In genomic region chr15:64702816-64703631, GRCh38 we compare ENCODE assay signal across 8 cellular contexts.
DNase-seq lines count a peak whose midpoint lies in the region; ATAC-seq, FAIRE-seq and TF ChIP-seq lines count a peak whose summit lies in the region.

No MANE protein-coding gene starts in this region.

- H3K9me3 ChIP-seq in astrocyte (ENCODE audit: insufficient read depth, low read depth, low read length) (no peaks in the 10 kb centered on the region), aorta (ENCODE audit: control insufficient read depth, low read length) (no peaks in the 10 kb centered on the region)

- TF ChIP-seq POLR2A in GM15510 (IDR thresholded peaks at IDR 0.05; ENCODE audit: borderline replicate concordance, extremely low read depth, insufficient read length), result peak; percentile 89

- no peak for FAIRE-seq in astrocyte (lab: Jason Lieb, UNC)

- H3K27me3 Mint-ChIP-seq in astrocyte (ENCODE audit: low read depth, unreplicated experiment), result no peaks in the 10 kb centered on the region

- H3K27ac Mint-ChIP-seq in astrocyte (ENCODE audit: unreplicated experiment), result peak overlapping the region; percentile 37

- H3K36me3 ChIP-seq in astrocyte (ENCODE audit: insufficient read depth, low read length) (no peaks in the 10 kb centered on the region), aorta (ENCODE audit: control insufficient read depth in 1 of 2, insufficient read depth in 2 of 2, low read length in 1 of 2) (no peaks in the 10 kb centered on the region)

- peaks cover 47% of the 10 kb centered on the region for H4K20me1 ChIP-seq in astrocyte (ENCODE audit: insufficient read depth, low read length)

- intact Hi-C loops in aorta (cut with DNase I), result no loop called here

- 0 to 1% methylated on average over 42 to 62 of the region's 62 CpGs for WGBS in aorta, 2 donors

- H3K36me3 Mint-ChIP-seq in astrocyte (ENCODE audit: low read depth, unreplicated experiment), result no peaks in the 10 kb centered on the region

- peaks cover 49% of the 10 kb centered on the region for H3K4me1 ChIP-seq in astrocyte (ENCODE audit: insufficient read depth, low read length)
- H3K4me1 ChIP-seq in aorta (ENCODE audit: control insufficient read depth in 1 of 2, insufficient read depth in 2 of 2, low read length in 2 of 2), result peaks cover 4 to 8% of the 10 kb centered on the region in 2 donors

- H2AFZ ChIP-seq in astrocyte (ENCODE audit: low read depth, low read length), result peak overlapping the region; percentile 88

- peak overlapping the region; percentile 89 for H3K4me3 Mint-ChIP-seq in astrocyte (ENCODE audit: unreplicated experiment)

- no peaks in the 10 kb centered on the region for H3K9me3 Mint-ChIP-seq in astrocyte (ENCODE audit: unreplicated experiment)

- H3K4me3 ChIP-seq in astrocyte (ENCODE audit: insufficient read depth, low read depth, low read length), result peak overlapping the region; percentile 81
- peak overlapping the region; percentile 68 to 72 for H3K4me3 ChIP-seq in aorta (ENCODE audit: low read length in 2 of 2)

- peak overlapping the region; percentile 97 for H3K4me2 ChIP-seq in astrocyte (ENCODE audit: low read length)

- peak overlapping the region; percentile 79 for H3K27ac ChIP-seq in astrocyte (ENCODE audit: low read depth, low read length)
- peak overlapping the region in 1 of 2 donors; percentile 66 for H3K27ac ChIP-seq in aorta (ENCODE audit: low read depth in 1 of 2, low read length in 2 of 2)

- no peak for TF ChIP-seq CTCF in astrocyte (IDR thresholded peaks at IDR 0.05; ENCODE audit: insufficient read depth, low read depth, low read length)

- peak; percentile 71 for ATAC-seq in HG02970 (IDR thresholded peaks at IDR 0.05; ENCODE audit: low FRiP score, unreplicated experiment)
- peak; percentile 97 for ATAC-seq in aorta (ENCODE audit: low FRiP score)

- peak overlapping the region; percentile 96 for H3K9ac ChIP-seq in astrocyte (ENCODE audit: low read length)

- DNase-seq in NCI-H2029 (lab: John Stamatoyannopoulos, UW), result peak; percentile 70
- DNase-seq in T-helper 22 cell (ENCODE audit: low read depth), result peak; percentile 87
- peak; percentile 67 for DNase-seq in astrocyte (ENCODE audit: low read depth)
- peak; percentile 98 for DNase-seq in hepatic stellate cell (ENCODE audit: low spot score)
- peak; percentile 60 for DNase-seq in renal cortical epithelial cell (ENCODE audit: low read depth)
- DNase-seq in aorta, result peak; percentile 98 to 99

- peaks cover 40% of the 10 kb centered on the region for H3K4me1 Mint-ChIP-seq in astrocyte (ENCODE audit: low read depth, unreplicated experiment)

- H3K79me2 ChIP-seq in astrocyte (ENCODE audit: insufficient read depth, low read length), result peaks cover 49% of the 10 kb centered on the region

- H3K27me3 ChIP-seq in astrocyte (ENCODE audit: insufficient read depth, low read length) (no peaks in the 10 kb centered on the region), aorta (ENCODE audit: control insufficient read depth in 1 of 2, insufficient read depth in 2 of 2, low read length in 1 of 2) (no peaks in the 10 kb centered on the region)
